In genomic region chr10:132493756-132494290, GRCh38 we compare ENCODE assay signal across 17 cellular contexts. TPM values are rescaled to one million over a fixed set of nuclear protein-coding genes. Genes with fewer than 3 reads are reported as not detected.
DNase-seq lines count a peak whose midpoint lies in the region; ATAC-seq and TF ChIP-seq lines count a peak whose summit lies in the region.
"Had no signal": no experiment of that assay in that cellular context is flagged by ENCODE, and none has a peak within 500 bp of the region (broad histone marks: within the 10 kb centered on the region; RNA-seq: fewer than 3 reads in every experiment).

No MANE protein-coding gene starts in this region.

- H3K36me3 Mint-ChIP-seq in stimulated activated memory B cell treated with anti-CD40 and anti-IgM and Interleukin-4, amounts not matched to agents 10 μg/mL and 1 μg/mL and 100 μg/mL, for 72 hours, result no peaks in the 10 kb centered on the region
- H3K36me3 Mint-ChIP-seq: CD8-positive, alpha-beta memory T cell had no signal

- H3K9me3 Mint-ChIP-seq in stimulated activated memory B cell treated with anti-CD40 and anti-IgM and Interleukin-4, amounts not matched to agents 10 μg/mL and 1 μg/mL and 100 μg/mL, for 72 hours, result no peaks in the 10 kb centered on the region
- H3K9me3 Mint-ChIP-seq: CD8-positive, alpha-beta memory T cell had no signal

- H3K36me3 ChIP-seq in WERI-Rb-1 (no peaks in the 10 kb centered on the region), tibial nerve (no peaks in the 10 kb centered on the region)
- H3K36me3 ChIP-seq in effector memory CD4-positive, alpha-beta T cell (ENCODE audit: control insufficient read depth, insufficient read depth, low read length), result no peaks in the 10 kb centered on the region

- no peak overlapping the region for H3K27ac Mint-ChIP-seq in stimulated activated memory B cell treated with anti-CD40 and anti-IgM and Interleukin-4, amounts not matched to agents 10 μg/mL and 1 μg/mL and 100 μg/mL, for 72 hours
- H3K27ac Mint-ChIP-seq: CD8-positive, alpha-beta memory T cell had no signal

- no peak overlapping the region for H3K27ac ChIP-seq in WERI-Rb-1
- H3K27ac ChIP-seq in cingulate gyrus (ENCODE audit: low read depth, low read length), result peak overlapping the region; percentile 10
- H3K27ac ChIP-seq in tibial nerve, result peak overlapping the region in 2 of 4 donors; percentile 81
- H3K27ac ChIP-seq in effector memory CD4-positive, alpha-beta T cell (ENCODE audit: insufficient read depth, low read length, poor library complexity, severe bottlenecking), result no peak overlapping the region

- peak; percentile 3 for DNase-seq in WERI-Rb-1
- peak; percentile 82 for DNase-seq in mesenteric fat pad (ENCODE audit: low spot score)
- DNase-seq in tibial nerve (ENCODE audit: low spot score in 2 of 2), result no peak
- no peak for DNase-seq in effector memory CD4-positive, alpha-beta T cell
- DNase-seq: CD8-positive, alpha-beta memory T cell; DMS 273 treated with DMSO at 0.1 percent for 48 hours; KG1; NCI-H1092; NCI-H1694; NCI-H2107; NCI-H345; NCI-H774; SHP77 had no signal

- H3K4me3 ChIP-seq in WERI-Rb-1 (ENCODE audit: low read depth, low read length) (no peak overlapping the region), tibial nerve (no peak overlapping the region)
- no peak overlapping the region for H3K4me3 ChIP-seq in effector memory CD4-positive, alpha-beta T cell (ENCODE audit: insufficient read depth, low read depth, low read length, poor library complexity, severe bottlenecking)

- ATAC-seq in stimulated activated memory B cell treated with anti-CD40 and anti-IgM and Interleukin-4, amounts not matched to agents 10 μg/mL and 1 μg/mL and 100 μg/mL, for 72 hours, result peak; percentile 8
- ATAC-seq in GM19328 (IDR thresholded peaks at IDR 0.05; ENCODE audit: unreplicated experiment) (no peak), HG03196 (IDR thresholded peaks at IDR 0.05; ENCODE audit: unreplicated experiment) (no peak)

- TF ChIP-seq POLR2A in tibial nerve (IDR thresholded peaks at IDR 0.05), result no peak

- peaks cover 26% of the 10 kb centered on the region for H3K27me3 Mint-ChIP-seq in stimulated activated memory B cell treated with anti-CD40 and anti-IgM and Interleukin-4, amounts not matched to agents 10 μg/mL and 1 μg/mL and 100 μg/mL, for 72 hours

- H3K4me3 Mint-ChIP-seq in stimulated activated memory B cell treated with anti-CD40 and anti-IgM and Interleukin-4, amounts not matched to agents 10 μg/mL and 1 μg/mL and 100 μg/mL, for 72 hours, result no peak overlapping the region
- H3K4me3 Mint-ChIP-seq: CD8-positive, alpha-beta memory T cell had no signal

- H3K9me3 ChIP-seq in WERI-Rb-1 (ENCODE audit: severe bottlenecking), result no peaks in the 10 kb centered on the region
- no peaks in the 10 kb centered on the region for H3K9me3 ChIP-seq in tibial nerve
- H3K9me3 ChIP-seq in effector memory CD4-positive, alpha-beta T cell (ENCODE audit: control insufficient read depth, low read length), result no peaks in the 10 kb centered on the region

- no peaks in the 10 kb centered on the region for H3K4me1 Mint-ChIP-seq in stimulated activated memory B cell treated with anti-CD40 and anti-IgM and Interleukin-4, amounts not matched to agents 10 μg/mL and 1 μg/mL and 100 μg/mL, for 72 hours
- H3K4me1 Mint-ChIP-seq: CD8-positive, alpha-beta memory T cell had no signal

- H3K27me3 ChIP-seq in WERI-Rb-1 (ENCODE audit: insufficient read depth, low read depth, severe bottlenecking), result no peaks in the 10 kb centered on the region
- no peaks in the 10 kb centered on the region for H3K27me3 ChIP-seq in tibial nerve
- H3K27me3 ChIP-seq in effector memory CD4-positive, alpha-beta T cell (replicated peaks; ENCODE audit: control insufficient read depth, insufficient read depth, low read length, poor library complexity, severe bottlenecking), result no peaks in the 10 kb centered on the region

- whole genome bisulfite sequencing in tibial nerve, 2 donors, result 90 to 93% methylated on average over 16 of the region's 16 CpGs

- no peak for TF ChIP-seq EP300 in tibial nerve (IDR thresholded peaks at IDR 0.05)

- H3K4me1 ChIP-seq in tibial nerve, result peaks cover 0 to 47% (median 18%) of the 10 kb centered on the region in 4 donors
- H3K4me1 ChIP-seq in effector memory CD4-positive, alpha-beta T cell (ENCODE audit: control insufficient read depth, insufficient read depth, low read length, poor library complexity, severe bottlenecking), result no peaks in the 10 kb centered on the region

- TF ChIP-seq CTCF in WERI-Rb-1 (IDR thresholded peaks at IDR 0.05; ENCODE audit: low read depth, low read length) (no peak), tibial nerve (IDR thresholded peaks at IDR 0.05) (no peak)

RNA-seq across cellular contexts. Expression of gene INPP5A, which starts 43.8 kb away (rescaled TPM):
- total RNA-seq in mesenteric fat pad (30.5 TPM), tibial nerve (100 to 1,000 TPM in 1 of 4 donors, 10 to 100 TPM in 3; 73.8 to 101 (median 86.2) TPM)

Comparison
In these comparisons a context has a peak if more than half of its experiments do, and no peak if none do; other contexts are left out.
1. DNase-seq: peak in WERI-Rb-1 (single experiment) and mesenteric fat pad (single experiment); none in tibial nerve (0 of 2) and effector memory CD4-positive, alpha-beta T cell (0 of 3).